ENCODE assay signal across 1 cellular context in genomic region chr1:89667691-89668090, GRCh38.
TF ChIP-seq lines count a peak whose summit lies in the region.

No MANE protein-coding gene starts in this region.

TF ChIP-seq in GM12878, 131 proteins besides CTCF, POLR2A, EP300 and RAD21:
- TF ChIP-seq, protein P1, sequence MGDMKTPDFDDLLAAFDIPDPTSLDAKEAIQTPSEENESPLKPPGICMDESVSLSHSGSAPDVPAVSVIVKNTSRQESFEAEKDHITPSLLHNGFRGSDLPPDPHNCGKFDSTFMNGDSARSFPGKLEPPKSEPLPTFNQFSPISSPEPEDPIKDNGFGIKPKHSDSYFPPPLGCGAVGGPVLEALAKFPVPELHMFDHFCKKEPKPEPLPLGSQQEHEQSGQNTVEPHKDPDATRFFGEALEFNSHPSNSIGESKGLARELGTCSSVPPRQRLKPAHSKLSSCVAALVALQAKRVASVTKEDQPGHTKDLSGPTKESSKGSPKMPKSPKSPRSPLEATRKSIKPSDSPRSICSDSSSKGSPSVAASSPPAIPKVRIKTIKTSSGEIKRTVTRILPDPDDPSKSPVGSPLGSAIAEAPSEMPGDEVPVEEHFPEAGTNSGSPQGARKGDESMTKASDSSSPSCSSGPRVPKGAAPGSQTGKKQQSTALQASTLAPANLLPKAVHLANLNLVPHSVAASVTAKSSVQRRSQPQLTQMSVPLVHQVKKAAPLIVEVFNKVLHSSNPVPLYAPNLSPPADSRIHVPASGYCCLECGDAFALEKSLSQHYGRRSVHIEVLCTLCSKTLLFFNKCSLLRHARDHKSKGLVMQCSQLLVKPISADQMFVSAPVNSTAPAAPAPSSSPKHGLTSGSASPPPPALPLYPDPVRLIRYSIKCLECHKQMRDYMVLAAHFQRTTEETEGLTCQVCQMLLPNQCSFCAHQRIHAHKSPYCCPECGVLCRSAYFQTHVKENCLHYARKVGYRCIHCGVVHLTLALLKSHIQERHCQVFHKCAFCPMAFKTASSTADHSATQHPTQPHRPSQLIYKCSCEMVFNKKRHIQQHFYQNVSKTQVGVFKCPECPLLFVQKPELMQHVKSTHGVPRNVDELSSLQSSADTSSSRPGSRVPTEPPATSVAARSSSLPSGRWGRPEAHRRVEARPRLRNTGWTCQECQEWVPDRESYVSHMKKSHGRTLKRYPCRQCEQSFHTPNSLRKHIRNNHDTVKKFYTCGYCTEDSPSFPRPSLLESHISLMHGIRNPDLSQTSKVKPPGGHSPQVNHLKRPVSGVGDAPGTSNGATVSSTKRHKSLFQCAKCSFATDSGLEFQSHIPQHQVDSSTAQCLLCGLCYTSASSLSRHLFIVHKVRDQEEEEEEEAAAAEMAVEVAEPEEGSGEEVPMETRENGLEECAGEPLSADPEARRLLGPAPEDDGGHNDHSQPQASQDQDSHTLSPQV (IDR thresholded peaks at IDR 0.05), result no peak
- no peak for TF ChIP-seq PRDM15 (CRISPR knock-in tag; IDR thresholded peaks at IDR 0.05)
- TF ChIP-seq MYC (IDR thresholded peaks at IDR 0.05; ENCODE audit: insufficient read depth, insufficient read length, insufficient replicate concordance, low read length, severe bottlenecking), result no peak
- TF ChIP-seq ATF2 (IDR thresholded peaks at IDR 0.05; ENCODE audit: low read length), result no peak
- TF ChIP-seq SMAD5 (IDR thresholded peaks at IDR 0.05; ENCODE audit: low read depth), result no peak
- no peak for TF ChIP-seq TCF3 (IDR thresholded peaks at IDR 0.05; ENCODE audit: borderline replicate concordance, insufficient read depth, low read depth, low read length)
- no peak for TF ChIP-seq RELB (IDR thresholded peaks at IDR 0.05; ENCODE audit: low read depth)
- no peak for TF ChIP-seq ZNF687 (IDR thresholded peaks at IDR 0.05)
- TF ChIP-seq PAX8 (IDR thresholded peaks at IDR 0.05), result no peak
- TF ChIP-seq EZH2 (IDR thresholded peaks at IDR 0.05; ENCODE audit: borderline replicate concordance, control insufficient read depth, low read depth, low read length), result no peak
- TF ChIP-seq ETV6 (conservative IDR thresholded peaks at IDR 0.05 in 1 of 2, IDR thresholded peaks at IDR 0.05 in 1 of 2; ENCODE audit: borderline replicate concordance in 1 of 2, low read depth in 1 of 2), result no peak
- TF ChIP-seq ZNF217 (IDR thresholded peaks at IDR 0.05), result no peak
- no peak for TF ChIP-seq TBL1XR1 (IDR thresholded peaks at IDR 0.05; ENCODE audit: low read depth, low read length)
- no peak for TF ChIP-seq RAD51 (IDR thresholded peaks at IDR 0.05)
- TF ChIP-seq RBBP5 (conservative IDR thresholded peaks at IDR 0.05), result no peak
